Comparison of ENCODE assay signal across 13 cellular contexts in the genomic region with DNA sequence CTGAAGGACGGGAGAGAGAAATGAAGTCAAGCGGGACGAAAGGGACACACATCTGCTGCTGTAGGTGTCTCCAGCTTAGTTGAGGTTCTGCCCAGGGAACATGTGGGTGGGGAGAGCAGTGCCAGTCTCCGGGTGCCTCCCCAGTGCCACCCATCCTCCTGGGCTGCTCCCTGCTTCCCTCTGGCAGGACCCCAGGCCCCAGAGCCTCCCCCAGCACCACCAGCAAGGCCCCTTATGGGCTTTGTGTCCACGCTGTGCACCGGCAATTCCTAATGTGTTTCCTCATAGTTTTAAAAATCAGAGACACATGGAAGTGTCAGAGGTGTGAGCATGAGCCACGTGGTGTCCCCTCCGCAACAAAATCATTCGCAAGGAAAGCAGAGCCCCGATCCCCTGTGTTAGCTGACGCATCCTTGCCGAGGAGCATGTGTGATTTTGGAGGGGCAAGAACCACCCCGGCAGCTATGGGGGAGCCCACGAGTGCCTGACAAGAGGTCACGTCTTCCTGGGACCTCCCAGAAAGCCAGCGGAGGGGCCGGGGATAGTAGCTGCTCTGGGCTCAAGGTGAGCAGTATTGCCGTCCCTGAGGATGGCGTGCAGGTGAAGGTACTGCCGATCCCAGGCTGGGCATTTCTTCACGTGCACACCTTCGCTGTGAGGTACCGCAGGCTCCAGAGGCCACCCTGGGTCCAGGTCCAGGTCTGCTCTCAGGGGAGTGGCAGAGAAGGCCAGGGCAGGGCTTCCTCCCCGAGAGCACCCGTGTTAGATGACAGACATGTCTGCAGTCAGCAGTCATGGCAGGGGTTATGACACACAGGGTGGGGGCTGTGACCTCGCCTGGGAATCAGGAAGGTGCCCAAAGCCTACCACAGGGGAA.
A peak's percentile ranks its signal among the peaks of the same experiment; 100 is the strongest.
DNase-seq lines count a peak whose midpoint lies in the region; ATAC-seq, FAIRE-seq and TF ChIP-seq lines count a peak whose summit lies in the region.
"Had no signal": no experiment of that assay in that cellular context is flagged by ENCODE, and none has a peak within 500 bp of the region (broad histone marks: within the 10 kb centered on the region; RNA-seq: fewer than 3 reads in every experiment).

No MANE protein-coding gene starts in this region.

- no peaks in the 10 kb centered on the region for H3K79me1 ChIP-seq in mesenchymal stem cell (replicated peaks; ENCODE audit: low read length, poor library complexity, severe bottlenecking)

- H3K4me3 Mint-ChIP-seq in progenitor cell of endocrine pancreas (ENCODE audit: low read depth): no peak overlapping the region
- H3K4me3 Mint-ChIP-seq: CD4-positive, CD25-positive, alpha-beta regulatory T cell had no signal

- no peak overlapping the region for H2BK12ac ChIP-seq in mesenchymal stem cell (ENCODE audit: low read length in 2 of 2)

- no peak overlapping the region for H2AK5ac ChIP-seq in mesenchymal stem cell (ENCODE audit: low read length, severe bottlenecking)

- peak overlapping the region; percentile 74 for H3K27ac Mint-ChIP-seq in progenitor cell of endocrine pancreas
- H3K27ac Mint-ChIP-seq: CD4-positive, CD25-positive, alpha-beta regulatory T cell had no signal

- no peak overlapping the region for H3K18ac ChIP-seq in mesenchymal stem cell (ENCODE audit: low read depth in 1 of 2, low read length in 2 of 2)

- H2BK15ac ChIP-seq in mesenchymal stem cell (ENCODE audit: low read depth, poor library complexity, severe bottlenecking): no peak overlapping the region

- H4K91ac ChIP-seq in mesenchymal stem cell (ENCODE audit: low read length): peak overlapping the region; percentile 59

- no peak overlapping the region for H2BK5ac ChIP-seq in mesenchymal stem cell (ENCODE audit: low read depth, low read length, poor library complexity, severe bottlenecking)

- peaks cover 4% of the 10 kb centered on the region for H3K4me1 Mint-ChIP-seq in progenitor cell of endocrine pancreas (ENCODE audit: low read depth)
- H3K4me1 Mint-ChIP-seq: CD4-positive, CD25-positive, alpha-beta regulatory T cell had no signal

- H3K9me3 ChIP-seq in mesenchymal stem cell (ENCODE audit: control insufficient read depth, low read length): no peaks in the 10 kb centered on the region
- H3K9me3 ChIP-seq: BLaER1 had no signal

- no peak overlapping the region for H3K23ac ChIP-seq in mesenchymal stem cell (ENCODE audit: low read length in 2 of 2)

- no peak overlapping the region for H3K27ac ChIP-seq in mesenchymal stem cell (ENCODE audit: low read length, poor library complexity, severe bottlenecking)
- H3K27ac ChIP-seq: 22Rv1, BLaER1 had no signal

- no peak overlapping the region for H2BK120ac ChIP-seq in mesenchymal stem cell (ENCODE audit: low read depth, low read length)

- H3K9ac ChIP-seq in mesenchymal stem cell (ENCODE audit: low read length): no peak overlapping the region
- H3K9ac ChIP-seq: BLaER1 had no signal

- no peak overlapping the region for H2AFZ ChIP-seq in mesenchymal stem cell (ENCODE audit: low read depth, low read length)

- TF ChIP-seq CTCF in progenitor cell of endocrine pancreas (IDR thresholded peaks at IDR 0.05; ENCODE audit: unreplicated experiment): no peak

- no peak overlapping the region for H3K4me3 ChIP-seq in mesenchymal stem cell (ENCODE audit: insufficient read depth in 1 of 2, low read depth in 1 of 2, low read length in 2 of 2)
- H3K4me3 ChIP-seq: BLaER1 had no signal

- H3K4me1 ChIP-seq in mesenchymal stem cell (ENCODE audit: control insufficient read depth, insufficient read depth, low read depth, low read length): peaks cover 7% of the 10 kb centered on the region
- H3K4me1 ChIP-seq: BLaER1 had no signal

- WGBS in mesenchymal stem cell: 91% methylated on average over 25 of the region's 26 CpGs

- no peak overlapping the region for H3K4me2 ChIP-seq in mesenchymal stem cell (ENCODE audit: low read length, poor library complexity, severe bottlenecking)
- H3K4me2 ChIP-seq: BLaER1 had no signal

- DNase-seq in activated effector memory CD4-positive, alpha-beta T cell treated with anti-CD3 and anti-CD28 coated beads, Interleukin-2, amount 50 U/mL, for 16 hours: peak; percentile 43
- DNase-seq in activated effector memory CD4-positive, alpha-beta T cell treated with Interleukin-2 at 50 U/mL for 16 hours: no peak
- DNase-seq in mesenchymal stem cell: no peak
- no peak for DNase-seq in progenitor cell of endocrine pancreas (ENCODE audit: low spot score, unreplicated experiment)
- no peak for DNase-seq in urothelium cell line (ENCODE audit: low spot score)
- DNase-seq in NOMO-1 (lab: John Stamatoyannopoulos, UW; ENCODE audit: unreplicated experiment in 2 of 2): no peak
- DNase-seq in NCI-H146 (lab: John Stamatoyannopoulos, UW): no peak
- DNase-seq: AML-193; CD4-positive, CD25-positive, alpha-beta regulatory T cell had no signal

- H4K8ac ChIP-seq in mesenchymal stem cell (ENCODE audit: low read length): no peak overlapping the region

- no peak for ATAC-seq in HG03108 (IDR thresholded peaks at IDR 0.05; ENCODE audit: unreplicated experiment)
- ATAC-seq: HCT116 had no signal

- H3K27me3 ChIP-seq in mesenchymal stem cell (ENCODE audit: control insufficient read depth in 1 of 2, insufficient read depth in 1 of 2, low read length in 2 of 2): no peaks in the 10 kb centered on the region
- H3K27me3 ChIP-seq: BLaER1 had no signal

- H3K9me3 Mint-ChIP-seq in progenitor cell of endocrine pancreas (ENCODE audit: low read depth): no peaks in the 10 kb centered on the region

- H3K36me3 Mint-ChIP-seq in progenitor cell of endocrine pancreas (ENCODE audit: insufficient read depth): peaks cover 3% of the 10 kb centered on the region
- H3K36me3 Mint-ChIP-seq: CD4-positive, CD25-positive, alpha-beta regulatory T cell had no signal

- no peaks in the 10 kb centered on the region for H3K27me3 Mint-ChIP-seq in progenitor cell of endocrine pancreas

- peak; percentile 81 for FAIRE-seq in urothelium cell line (lab: Jason Lieb, UNC)

- no peak overlapping the region for H3K4ac ChIP-seq in mesenchymal stem cell (ENCODE audit: low read depth in 1 of 2, low read length in 2 of 2)

- H3K36me3 ChIP-seq in mesenchymal stem cell (ENCODE audit: control insufficient read depth in 1 of 2, insufficient read depth in 2 of 2, low read depth in 1 of 2, low read length in 2 of 2): peaks cover 0 to 10% of the 10 kb centered on the region in 2 experiments
- H3K36me3 ChIP-seq: BLaER1 had no signal

- H3K14ac ChIP-seq in mesenchymal stem cell (ENCODE audit: low read length in 2 of 2): no peak overlapping the region
